In the genomic region with DNA sequence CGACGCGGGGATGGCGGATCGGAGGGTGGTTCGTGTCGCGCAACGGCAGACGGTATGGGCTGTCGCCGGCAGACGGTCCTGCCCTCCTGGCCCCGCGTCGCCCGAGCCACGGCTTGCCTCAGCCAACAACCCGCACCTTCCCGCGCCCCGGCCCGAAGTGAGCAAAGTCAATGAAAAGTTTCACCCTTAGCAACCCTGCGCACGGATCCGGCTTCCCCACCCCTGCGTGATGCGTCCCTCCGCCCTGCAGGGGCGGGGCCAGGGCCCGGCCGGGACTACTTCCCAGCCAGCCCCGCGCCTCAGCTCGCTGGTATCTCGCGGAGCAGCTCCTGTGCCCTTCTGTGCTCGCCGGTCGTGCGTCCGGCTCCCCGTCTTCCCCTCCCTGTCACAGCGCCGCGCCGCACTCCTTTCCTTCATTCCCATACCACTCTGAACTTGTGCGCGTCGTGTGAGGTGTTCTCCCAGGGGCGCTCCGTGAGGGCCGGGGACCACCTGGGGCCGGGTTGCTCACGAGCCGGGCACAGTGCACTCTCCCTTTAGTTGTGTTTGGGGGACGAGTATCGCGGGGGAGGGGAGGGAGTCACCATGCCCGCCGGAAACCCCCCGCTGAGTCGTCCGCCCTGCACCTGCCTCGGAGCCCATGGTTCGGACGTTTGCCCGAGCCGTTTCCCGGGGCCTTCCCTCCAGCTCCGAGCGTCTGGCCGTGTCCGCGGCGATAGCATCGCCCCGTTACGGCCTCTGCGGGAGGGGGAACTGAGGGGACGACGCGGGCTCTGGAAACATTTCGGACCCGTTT, we compare ENCODE assay signal across 8 cellular contexts. TPM values are rescaled to one million over a fixed set of nuclear protein-coding genes. Genes with fewer than 3 reads are reported as not detected.
DNase-seq lines count a peak whose midpoint lies in the region; ATAC-seq and TF ChIP-seq lines count a peak whose summit lies in the region.

Gene TOB2, minus strand, starts transcription at position 163 of the 796 bp plus-strand sequence. CDS start 9,456 bp downstream, outside the sequence.

- DNase-seq in AG20443 (ENCODE audit: low spot score) (peak; percentile 91), HS-27A (ENCODE audit: low read depth) (peak; percentile 79), lung (ENCODE audit: low spot score) (peak; percentile 94)
- peak; percentile 82 for DNase-seq in NK-92 treated with Interleukin-12 subunit alpha and Interleukin-12 subunit beta, amount 100 ng/mL, for 24 hours (lab: John Stamatoyannopoulos, UW)
- DNase-seq in activated CD8-positive, alpha-beta memory T cell treated with anti-CD3 and anti-CD28 coated beads for 1 hour (ENCODE audit: extremely low read depth in 1 of 2, low read depth in 1 of 2) = peak; percentile 82 to 90
- DNase-seq in effector CD4-positive, alpha-beta T cell = peak; percentile 91
- DNase-seq in stimulated activated CD4-positive, alpha-beta T cell treated with anti-CD3 and anti-CD28 coated beads, TNF-alpha, amount 100 ng/mL, for 24 hours (ENCODE audit: low read depth in 3 of 3) = peak; percentile 89 to 93 (median 89)

- WGBS in lung, 2 donors = 0% methylated on average over 78 to 85 of the region's 85 CpGs

- ATAC-seq in GM19324 (IDR thresholded peaks at IDR 0.05; ENCODE audit: low FRiP score, unreplicated experiment) = peak; percentile 52
- ATAC-seq in lung (ENCODE audit: insufficient read depth, low FRiP score) = peak; percentile 88

- H3K27ac ChIP-seq in lung (ENCODE audit: low read depth in 1 of 2, low read length in 1 of 2) = peak within 1 kb of the TSS; percentile 98 to 100

- H3K9me3 ChIP-seq in lung (ENCODE audit: control insufficient read depth in 2 of 2, insufficient read depth in 1 of 2, low read length in 1 of 2) = no peaks in the 10 kb centered on the region

- peaks cover 0 to 3% of the 10 kb centered on the region in 2 donors for H3K36me3 ChIP-seq in lung (ENCODE audit: control insufficient read depth in 2 of 2, insufficient read depth in 2 of 2, low read length in 2 of 2)

- peak within 1 kb of the TSS; percentile 91 for H3K4me3 ChIP-seq in lung

- no peak for TF ChIP-seq CTCF in lung (IDR thresholded peaks at IDR 0.05; ENCODE audit: control extremely low read depth, extremely low read depth)

- H3K27me3 ChIP-seq in lung (ENCODE audit: control insufficient read depth, insufficient read depth) = no peaks in the 10 kb centered on the region

- peaks cover 0 to 3% of the 10 kb centered on the region in 2 donors for H3K4me1 ChIP-seq in lung (ENCODE audit: control insufficient read depth in 2 of 2, insufficient read depth in 2 of 2, low read length in 2 of 2)

RNA-seq across cellular contexts. Expression of gene TOB2, which starts in this region (rescaled TPM):
- 10 to 100 TPM; 26.8 to 46.7 TPM for total RNA-seq in lung
- 10 to 100 TPM; 15.4 to 20.1 TPM for polyA plus RNA-seq in lung

Comparison
In these comparisons a context has a peak if more than half of its experiments do, and no peak if none do; other contexts are left out.
1. Peak in every context shown above with its lines: DNase-seq, ATAC-seq, H3K4me3 ChIP-seq and H3K27ac ChIP-seq.